Comparison of ENCODE assay signal across 8 cellular contexts in genomic region chr5:82351754-82352145, GRCh38.
A peak's percentile ranks its signal among the peaks of the same experiment; 100 is the strongest.
DNase-seq lines count a peak whose midpoint lies in the region; ATAC-seq, FAIRE-seq and TF ChIP-seq lines count a peak whose summit lies in the region.

No MANE protein-coding gene starts in this region.

- ATAC-seq in GM21717 (IDR thresholded peaks at IDR 0.05; ENCODE audit: unreplicated experiment) = peak; percentile 83
- peak; percentile 93 for ATAC-seq in Panc1

- in situ Hi-C loops in Panc1 (cut with HindIII; ENCODE audit: low pct_unique_long_range_greater_than_20kb, low sequenced_read_pairs) = no loop called here

- no peak overlapping the region for H2BK5ac ChIP-seq in H1 (ENCODE audit: low read depth, low read length)
- H2BK5ac ChIP-seq in mesendoderm (ENCODE audit: low read length) = no peak overlapping the region

- DNase-seq in activated CD4-positive, alpha-beta T cell treated with anti-CD3 and anti-CD28 coated beads, Interleukin-2, amount 10 ng/mL, durations not matched to agents 7 days and 5 days = peak; percentile 25
- no peak for DNase-seq in activated CD4-positive, alpha-beta T cell treated with anti-CD3 and anti-CD28 coated beads, Interleukin-2, amount 50 U/mL, for 1 hour
- peak; percentile 60 for DNase-seq in Jurkat, Clone E6-1 (ENCODE audit: low read depth, low spot score)
- DNase-seq in Panc1 (ENCODE audit: low read depth, low spot score) = peak; percentile 52
- no peak for DNase-seq in H1 (ENCODE audit: low read depth in 1 of 2, low spot score in 2 of 2)
- DNase-seq in mesendoderm = peak; percentile 74
- no peak for DNase-seq in stimulated activated CD4-positive, alpha-beta T cell treated with anti-CD3 and anti-CD28 coated beads, Interleukin-4, amount 100 ng/mL, for 1 hour

- H3K4me3 ChIP-seq in Jurkat, Clone E6-1 (ENCODE audit: low read length) = no peak overlapping the region
- H3K4me3 ChIP-seq in Panc1 (ENCODE audit: low read depth in 2 of 2, low read length in 2 of 2) (no peak overlapping the region), H1 (ENCODE audit: extremely low read depth in 1 of 4, insufficient read depth in 2 of 4, low read depth in 3 of 4, low read length in 4 of 4) (no peak overlapping the region), mesendoderm (ENCODE audit: low read length) (no peak overlapping the region)

- H3K79me2 ChIP-seq in H1 (ENCODE audit: control insufficient read depth in 1 of 2, insufficient read depth in 2 of 2, low read length in 2 of 2) (no peaks in the 10 kb centered on the region), mesendoderm (ENCODE audit: control insufficient read depth, insufficient read depth, low read length) (no peaks in the 10 kb centered on the region)

- H3K27ac Mint-ChIP-seq in activated CD4-positive, alpha-beta T cell treated with anti-CD3 and anti-CD28 coated beads, Interleukin-2, amount 10 ng/mL, durations not matched to agents 7 days and 5 days = no peak overlapping the region

- TF ChIP-seq EP300 in H1 (IDR thresholded peaks at IDR 0.05; ENCODE audit: borderline replicate concordance in 1 of 2, low read depth in 2 of 2, low read length in 2 of 2) = no peak

- no peak overlapping the region for H4K5ac ChIP-seq in H1 (ENCODE audit: insufficient read length, low read depth, low read length)
- H4K5ac ChIP-seq in mesendoderm (ENCODE audit: low read length) = no peak overlapping the region

- no peak overlapping the region for H2AK5ac ChIP-seq in H1 (ENCODE audit: low read depth, low read length)
- H2AK5ac ChIP-seq in mesendoderm (ENCODE audit: low read length) = no peak overlapping the region

- H3K9me3 Mint-ChIP-seq in activated CD4-positive, alpha-beta T cell treated with anti-CD3 and anti-CD28 coated beads, Interleukin-2, amount 10 ng/mL, durations not matched to agents 7 days and 5 days = no peaks in the 10 kb centered on the region

- no peaks in the 10 kb centered on the region for H4K20me1 ChIP-seq in H1 (replicated peaks in 1 of 2; ENCODE audit: control insufficient read depth in 1 of 2, insufficient read depth in 2 of 2, low read length in 2 of 2)

- intact Hi-C loops in Panc1 (cut with micrococcal nuclease; ENCODE audit: unreplicated experiment) = loop anchor here (2.0 to 10.0 kb wide), 3 partner anchors 283 to 1211 kb away; no protein-coding TSS in a partner anchor

- peaks cover 58% of the 10 kb centered on the region for H3K4me1 Mint-ChIP-seq in activated CD4-positive, alpha-beta T cell treated with anti-CD3 and anti-CD28 coated beads, Interleukin-2, amount 10 ng/mL, durations not matched to agents 7 days and 5 days

- H3K9me3 ChIP-seq in Panc1 (ENCODE audit: control insufficient read depth, insufficient read depth, low read depth, low read length) (no peaks in the 10 kb centered on the region), H1 (ENCODE audit: insufficient read depth in 2 of 2, low read depth in 1 of 2, low read length in 1 of 2) (no peaks in the 10 kb centered on the region)

- no peak overlapping the region for H3K14ac ChIP-seq in H1 (ENCODE audit: insufficient read length)

- peak; percentile 81 for TF ChIP-seq CTCF in Panc1 (IDR thresholded peaks at IDR 0.05)
- TF ChIP-seq CTCF in H1 (IDR thresholded peaks at IDR 0.05; ENCODE audit: control extremely low read depth in 1 of 3, insufficient read depth in 1 of 3, low read depth in 1 of 3, low read length in 3 of 3) = peak in 2 of 3 experiments; percentile 60 to 74; a peak in 3 of 4 replicates

- H3K27ac ChIP-seq in Panc1 (ENCODE audit: low read length) (no peak overlapping the region), H1 (ENCODE audit: low read depth, low read length) (no peak overlapping the region), mesendoderm (ENCODE audit: low read depth, low read length) (no peak overlapping the region)

- H3K36me3 Mint-ChIP-seq in activated CD4-positive, alpha-beta T cell treated with anti-CD3 and anti-CD28 coated beads, Interleukin-2, amount 10 ng/mL, durations not matched to agents 7 days and 5 days (ENCODE audit: low read depth) = no peaks in the 10 kb centered on the region

- H4K8ac ChIP-seq in H1 (ENCODE audit: extremely low read depth, insufficient read depth, low read length) (no peak overlapping the region), mesendoderm (ENCODE audit: low read depth, low read length) (no peak overlapping the region)

- H2AFZ ChIP-seq in H1 (ENCODE audit: low read length) = peak overlapping the region; percentile 96

- no peak overlapping the region for H2BK120ac ChIP-seq in H1 (replicated peaks; ENCODE audit: low read depth, low read length)
- H2BK120ac ChIP-seq in mesendoderm (ENCODE audit: low read depth, low read length) = no peak overlapping the region

- WGBS in H1 (ENCODE audit: extremely low coverage in 1 of 2, insufficient coverage in 1 of 2, insufficient read length in 1 of 2, insufficient replicate concordance in 2 of 2, low coverage in 1 of 2, low lambda C conversion rate in 2 of 2, missing lambda C conversion rate in 1 of 2), 2 experiments = 21% methylated on average over 2 of the region's 2 CpGs; no CpG with 5 or more reads in 1 of the 2 experiments
- no CpG with 5 or more reads among the region's 2 CpGs for WGBS in mesendoderm (ENCODE audit: extremely low coverage, insufficient coverage, low lambda C conversion rate)

- POLR2A ChIA-PET in activated CD4-positive, alpha-beta T cell treated with anti-CD3 and anti-CD28 coated beads, Interleukin-2, amount 10 ng/mL, durations not matched to agents 7 days and 5 days (lab: Charles Lee) = no interaction called here
- POLR2A ChIA-PET in Panc1 (lab: Charles Lee) (no interaction called here), H1 (lab: Charles Lee; ENCODE audit: partially characterized antibody) (no interaction called here)

- H3K36me3 ChIP-seq in Panc1 (ENCODE audit: control insufficient read depth, insufficient read depth, low read length) = no peaks in the 10 kb centered on the region
- no peaks in the 10 kb centered on the region for H3K36me3 ChIP-seq in H1 (ENCODE audit: control insufficient read depth in 2 of 4, insufficient read depth in 4 of 4, low read length in 3 of 4)
- H3K36me3 ChIP-seq in mesendoderm (ENCODE audit: control insufficient read depth, insufficient read depth, low read length) = no peaks in the 10 kb centered on the region

- FAIRE-seq in H1 (lab: Jason Lieb, UNC) = peak; percentile 86

- H2BK20ac ChIP-seq in H1 (ENCODE audit: low read length) = no peak overlapping the region

- no peaks in the 10 kb centered on the region for H3K27me3 Mint-ChIP-seq in activated CD4-positive, alpha-beta T cell treated with anti-CD3 and anti-CD28 coated beads, Interleukin-2, amount 10 ng/mL, durations not matched to agents 7 days and 5 days

- no TSS peak for BruUV-seq in Panc1 (replicated peaks; lab: Mats Ljungman, UMichigan)

- H3K4me1 ChIP-seq in Panc1 (ENCODE audit: control insufficient read depth, insufficient read depth, low read length) (no peaks in the 10 kb centered on the region), H1 (replicated peaks in 1 of 4; ENCODE audit: control insufficient read depth in 3 of 4, insufficient read depth in 4 of 4, low read length in 3 of 4) (peaks cover 0 to under 1% (median 0%) of the 10 kb centered on the region in 4 experiments; a peak in 1 of 7 replicates), mesendoderm (ENCODE audit: control insufficient read depth, low read depth, low read length) (no peaks in the 10 kb centered on the region)

- H3K9ac ChIP-seq in H1 (replicated peaks in 1 of 4; ENCODE audit: extremely low read depth in 1 of 4, low read depth in 3 of 4, low read length in 3 of 4) = no peak overlapping the region
- no peak overlapping the region for H3K9ac ChIP-seq in mesendoderm (ENCODE audit: low read length)

- H3K23ac ChIP-seq in H1 (ENCODE audit: insufficient read length) = no peak overlapping the region
- no peak overlapping the region for H3K23ac ChIP-seq in mesendoderm (ENCODE audit: low read length)

- CTCF ChIA-PET in activated CD4-positive, alpha-beta T cell treated with anti-CD3 and anti-CD28 coated beads, Interleukin-2, amount 10 ng/mL, durations not matched to agents 7 days and 5 days (lab: Charles Lee) = interaction anchor here (0.6 to 1.6 kb wide), 3 partner anchors 9 to 17 kb away, joined by 3 to 4 read pairs (median 4); no protein-coding TSS in a partner anchor
- CTCF ChIA-PET in Panc1 (lab: Charles Lee) (no interaction called here), H1 (lab: Charles Lee; ENCODE audit: partially characterized antibody) (interaction anchor here (0.6 to 12.2 kb wide), 17 partner anchors 13 to 1250 kb away, joined by 3 to 130 read pairs (median 4); no protein-coding TSS in a partner anchor)

- no peak for TF ChIP-seq POLR2A in H1 (IDR thresholded peaks at IDR 0.05; ENCODE audit: control extremely low read depth in 1 of 2, low read depth in 2 of 2, low read length in 2 of 2)

- H3K56ac ChIP-seq in H1 (replicated peaks; ENCODE audit: insufficient read length, low read depth, low read length) = no peak overlapping the region
- H3K56ac ChIP-seq in mesendoderm (ENCODE audit: low read length) = no peak overlapping the region

- H3K23me2 ChIP-seq in H1 (ENCODE audit: low read depth, low read length) = no peaks in the 10 kb centered on the region

- H3K4ac ChIP-seq in H1 (replicated peaks; ENCODE audit: insufficient read length, low read depth, low read length) (no peak overlapping the region), mesendoderm (ENCODE audit: low read depth, low read length) (no peak overlapping the region)

- H2BK15ac ChIP-seq in H1 (ENCODE audit: low read length) = 0 out of 2 replicates have a peak overlapping the region, but pooled peaks have one; percentile 25
- no peak overlapping the region for H2BK15ac ChIP-seq in mesendoderm (replicated peaks; ENCODE audit: low read depth)

- H2BK12ac ChIP-seq in H1 (ENCODE audit: low read depth, low read length) = no peak overlapping the region

- H3K18ac ChIP-seq in H1 (ENCODE audit: extremely low read depth, low read length) (no peak overlapping the region), mesendoderm (ENCODE audit: low read length) (no peak overlapping the region)

- H3K4me2 ChIP-seq in H1 (ENCODE audit: insufficient read depth in 1 of 2, low read depth in 2 of 2, low read length in 2 of 2) = no peak overlapping the region
- H3K4me2 ChIP-seq in mesendoderm (ENCODE audit: low read length) = no peak overlapping the region

- no peaks in the 10 kb centered on the region; the same call in 1 of the 2 replicates for H3K79me1 ChIP-seq in H1 (ENCODE audit: low read depth, low read length)
- no peaks in the 10 kb centered on the region for H3K79me1 ChIP-seq in mesendoderm (ENCODE audit: low read length)

- no peaks in the 10 kb centered on the region for H3K27me3 ChIP-seq in Panc1 (ENCODE audit: control insufficient read depth, insufficient read depth, low read length)
- no peaks in the 10 kb centered on the region for H3K27me3 ChIP-seq in H1 (replicated peaks in 1 of 4; ENCODE audit: control insufficient read depth in 3 of 4, extremely low read depth in 1 of 4, insufficient read depth in 3 of 4, low read length in 3 of 4)
- no peaks in the 10 kb centered on the region for H3K27me3 ChIP-seq in mesendoderm (ENCODE audit: insufficient read depth, low read length, poor library complexity)

- no peak overlapping the region for H3K4me3 Mint-ChIP-seq in activated CD4-positive, alpha-beta T cell treated with anti-CD3 and anti-CD28 coated beads, Interleukin-2, amount 10 ng/mL, durations not matched to agents 7 days and 5 days

- peak; percentile 90 to 92 for TF ChIP-seq RAD21 in H1 (IDR thresholded peaks at IDR 0.05 in 1 of 2, conservative IDR thresholded peaks at IDR 0.05 in 1 of 2; ENCODE audit: low read depth in 2 of 2, low read length in 2 of 2)

- no peak overlapping the region for H4K91ac ChIP-seq in H1 (replicated peaks; ENCODE audit: insufficient read length, low read length)

Comparison
In these comparisons a context has a peak if more than half of its experiments do, and no peak if none do; other contexts are left out.
1. DNase-seq: peak in activated CD4-positive, alpha-beta T cell treated with anti-CD3 and anti-CD28 coated beads, Interleukin-2, amount 10 ng/mL, durations not matched to agents 7 days and 5 days (single experiment), Jurkat, Clone E6-1 (single experiment), Panc1 (single experiment) and mesendoderm (single experiment); none in activated CD4-positive, alpha-beta T cell treated with anti-CD3 and anti-CD28 coated beads, Interleukin-2, amount 50 U/mL, for 1 hour (single experiment), H1 (0 of 2) and stimulated activated CD4-positive, alpha-beta T cell treated with anti-CD3 and anti-CD28 coated beads, Interleukin-4, amount 100 ng/mL, for 1 hour (single experiment).